Comparison of ENCODE assay signal across 16 cellular contexts in the genomic region with DNA sequence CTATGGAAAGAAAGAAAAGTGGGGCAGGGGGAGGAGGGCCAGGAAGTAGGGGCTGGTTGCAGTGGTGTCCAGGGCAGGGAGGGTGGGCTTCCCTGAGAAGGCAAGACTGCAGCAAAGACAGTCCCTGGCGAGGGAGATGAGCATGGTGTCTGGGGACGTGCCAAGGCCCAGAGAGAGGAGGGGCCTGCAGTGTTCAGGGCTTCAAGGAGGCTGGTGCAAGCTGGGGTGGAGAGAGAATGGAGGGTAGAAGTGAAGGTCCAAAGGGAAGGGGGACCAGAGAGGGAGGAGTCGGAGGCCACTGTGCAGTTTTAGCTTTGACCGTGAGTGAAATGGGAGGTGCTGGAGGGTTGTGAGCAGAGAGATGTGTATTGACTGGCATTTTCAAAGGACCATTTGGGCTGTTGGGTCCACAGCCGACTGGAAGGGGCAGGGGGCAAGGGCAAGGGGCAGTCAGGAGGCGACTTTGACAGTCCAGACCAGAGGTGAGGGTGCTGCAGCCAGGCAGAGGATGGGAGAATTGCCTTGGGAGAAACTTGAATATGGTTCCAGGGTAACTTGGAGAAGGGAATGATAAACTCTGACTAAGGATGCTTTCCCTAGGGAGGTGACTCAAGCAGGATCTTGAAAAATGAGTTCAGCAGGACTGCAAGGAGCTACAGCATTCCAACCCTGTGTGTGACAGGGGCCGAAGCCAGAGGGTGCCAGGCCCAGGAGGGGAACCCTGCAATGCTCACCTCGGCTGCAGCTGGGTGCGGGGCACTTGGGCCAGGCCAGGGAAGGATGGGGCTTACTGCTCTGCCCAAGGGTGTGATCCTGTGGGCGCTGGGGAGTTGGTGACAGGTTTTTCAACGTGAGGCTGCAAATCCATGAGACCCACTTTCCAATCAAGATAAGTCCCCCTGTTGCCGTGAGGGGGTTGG.
DNase-seq lines count a peak whose midpoint lies in the region; ATAC-seq and TF ChIP-seq lines count a peak whose summit lies in the region.
"Had no signal": no experiment of that assay in that cellular context is flagged by ENCODE, and none has a peak within 500 bp of the region (broad histone marks: within the 10 kb centered on the region; RNA-seq: fewer than 3 reads in every experiment).

No MANE protein-coding gene starts in this region.

- DNase-seq in EH (ENCODE audit: low read depth) (peak; percentile 95), fibroblast of the aortic adventitia (ENCODE audit: low read depth) (peak; percentile 96), skeletal muscle cell (ENCODE audit: low read depth) (peak; percentile 92), DMS153 (lab: John Stamatoyannopoulos, UW) (no peak), DMS53 (lab: John Stamatoyannopoulos, UW) (no peak)
- DNase-seq: activated CD8-positive, alpha-beta T cell treated with anti-CD3 and anti-CD28 coated beads, Interleukin-2, amount 10 ng/mL, durations not matched to agents 7 days and 5 days; amygdala; hypothalamus; naive B cell; NCI-H2171 treated with DMSO at 0.1 percent for 48 hours; stimulated activated CD4-positive, alpha-beta T cell treated with anti-CD3 and anti-CD28 coated beads, Interleukin-1b, Interleukin-23, amount 100 ng/mL, for 48 hours; T-cell; transverse colon had no signal

- H3K4me3 ChIP-seq in fibroblast of the aortic adventitia (ENCODE audit: low read depth, low read length) (no peak overlapping the region), skeletal muscle cell (ENCODE audit: low read depth, low read length) (no peak overlapping the region)
- H3K4me3 ChIP-seq: transverse colon had no signal

- no peak for TF ChIP-seq CTCF in fibroblast of the aortic adventitia (IDR thresholded peaks at IDR 0.05; ENCODE audit: insufficient read depth, low read length)

- peak; percentile 63 for ATAC-seq in SK-N-SH treated with all-trans-retinoic acid at 6 μM for 48 hours
- ATAC-seq in HG03039 (IDR thresholded peaks at IDR 0.05; ENCODE audit: unreplicated experiment): no peak
- no peak for ATAC-seq in GM19351 (IDR thresholded peaks at IDR 0.05; ENCODE audit: unreplicated experiment)
- ATAC-seq: activated CD8-positive, alpha-beta T cell treated with anti-CD3 and anti-CD28 coated beads, Interleukin-2, amount 10 ng/mL, durations not matched to agents 7 days and 5 days; T-cell had no signal

TF ChIP-seq in SK-N-SH treated with all-trans-retinoic acid at 6 μM for 48 hours, 23 proteins besides CTCF, POLR2A, EP300 and RAD21:
- TF ChIP-seq TCF4 (CRISPR knock-in tag; IDR thresholded peaks at IDR 0.05; ENCODE audit: borderline replicate concordance): no peak
- TF ChIP-seq, protein P1, sequence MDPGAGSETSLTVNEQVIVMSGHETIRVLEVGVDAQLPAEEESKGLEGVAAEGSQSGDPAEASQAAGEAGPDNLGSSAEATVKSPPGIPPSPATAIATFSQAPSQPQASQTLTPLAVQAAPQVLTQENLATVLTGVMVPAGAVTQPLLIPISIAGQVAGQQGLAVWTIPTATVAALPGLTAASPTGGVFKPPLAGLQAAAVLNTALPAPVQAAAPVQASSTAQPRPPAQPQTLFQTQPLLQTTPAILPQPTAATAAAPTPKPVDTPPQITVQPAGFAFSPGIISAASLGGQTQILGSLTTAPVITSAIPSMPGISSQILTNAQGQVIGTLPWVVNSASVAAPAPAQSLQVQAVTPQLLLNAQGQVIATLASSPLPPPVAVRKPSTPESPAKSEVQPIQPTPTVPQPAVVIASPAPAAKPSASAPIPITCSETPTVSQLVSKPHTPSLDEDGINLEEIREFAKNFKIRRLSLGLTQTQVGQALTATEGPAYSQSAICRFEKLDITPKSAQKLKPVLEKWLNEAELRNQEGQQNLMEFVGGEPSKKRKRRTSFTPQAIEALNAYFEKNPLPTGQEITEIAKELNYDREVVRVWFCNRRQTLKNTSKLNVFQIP (CRISPR knock-in tag; IDR thresholded peaks at IDR 0.05; ENCODE audit: borderline replicate concordance, low read depth): no peak
- no peak for TF ChIP-seq SNAI2 (CRISPR knock-in tag; IDR thresholded peaks at IDR 0.05)
- TF ChIP-seq, protein P2, sequence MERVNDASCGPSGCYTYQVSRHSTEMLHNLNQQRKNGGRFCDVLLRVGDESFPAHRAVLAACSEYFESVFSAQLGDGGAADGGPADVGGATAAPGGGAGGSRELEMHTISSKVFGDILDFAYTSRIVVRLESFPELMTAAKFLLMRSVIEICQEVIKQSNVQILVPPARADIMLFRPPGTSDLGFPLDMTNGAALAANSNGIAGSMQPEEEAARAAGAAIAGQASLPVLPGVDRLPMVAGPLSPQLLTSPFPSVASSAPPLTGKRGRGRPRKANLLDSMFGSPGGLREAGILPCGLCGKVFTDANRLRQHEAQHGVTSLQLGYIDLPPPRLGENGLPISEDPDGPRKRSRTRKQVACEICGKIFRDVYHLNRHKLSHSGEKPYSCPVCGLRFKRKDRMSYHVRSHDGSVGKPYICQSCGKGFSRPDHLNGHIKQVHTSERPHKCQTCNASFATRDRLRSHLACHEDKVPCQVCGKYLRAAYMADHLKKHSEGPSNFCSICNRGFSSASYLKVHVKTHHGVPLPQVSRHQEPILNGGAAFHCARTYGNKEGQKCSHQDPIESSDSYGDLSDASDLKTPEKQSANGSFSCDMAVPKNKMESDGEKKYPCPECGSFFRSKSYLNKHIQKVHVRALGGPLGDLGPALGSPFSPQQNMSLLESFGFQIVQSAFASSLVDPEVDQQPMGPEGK (CRISPR knock-in tag; IDR thresholded peaks at IDR 0.05; ENCODE audit: borderline replicate concordance): no peak
- no peak for TF ChIP-seq ZC3H10 (CRISPR knock-in tag; IDR thresholded peaks at IDR 0.05)
- no peak for TF ChIP-seq PPARA (CRISPR knock-in tag; IDR thresholded peaks at IDR 0.05; ENCODE audit: borderline replicate concordance)
- no peak for TF ChIP-seq RARB (CRISPR knock-in tag; IDR thresholded peaks at IDR 0.05)
- no peak for TF ChIP-seq ZFP30 (CRISPR knock-in tag; IDR thresholded peaks at IDR 0.05)
- TF ChIP-seq, protein P3, sequence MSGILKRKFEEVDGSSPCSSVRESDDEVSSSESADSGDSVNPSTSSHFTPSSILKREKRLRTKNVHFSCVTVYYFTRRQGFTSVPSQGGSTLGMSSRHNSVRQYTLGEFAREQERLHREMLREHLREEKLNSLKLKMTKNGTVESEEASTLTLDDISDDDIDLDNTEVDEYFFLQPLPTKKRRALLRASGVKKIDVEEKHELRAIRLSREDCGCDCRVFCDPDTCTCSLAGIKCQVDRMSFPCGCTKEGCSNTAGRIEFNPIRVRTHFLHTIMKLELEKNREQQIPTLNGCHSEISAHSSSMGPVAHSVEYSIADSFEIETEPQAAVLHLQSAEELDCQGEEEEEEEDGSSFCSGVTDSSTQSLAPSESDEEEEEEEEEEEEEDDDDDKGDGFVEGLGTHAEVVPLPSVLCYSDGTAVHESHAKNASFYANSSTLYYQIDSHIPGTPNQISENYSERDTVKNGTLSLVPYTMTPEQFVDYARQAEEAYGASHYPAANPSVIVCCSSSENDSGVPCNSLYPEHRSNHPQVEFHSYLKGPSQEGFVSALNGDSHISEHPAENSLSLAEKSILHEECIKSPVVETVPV (CRISPR knock-in tag; IDR thresholded peaks at IDR 0.05): no peak
- no peak for TF ChIP-seq TOX (CRISPR knock-in tag; IDR thresholded peaks at IDR 0.05; ENCODE audit: borderline replicate concordance)

Comparison
In these comparisons a context has a peak if more than half of its experiments do, and no peak if none do; other contexts are left out.
1. DNase-seq: peak in EH (single experiment), fibroblast of the aortic adventitia (single experiment) and skeletal muscle cell (single experiment); none in DMS153 (single experiment) and DMS53 (single experiment).